ENCODE assay signal across 25 cellular contexts in genomic region chr7:84452618-84453017, GRCh38.
"Had no signal": no experiment of that assay in that cellular context is flagged by ENCODE, and none has a peak within 500 bp of the region (broad histone marks: within the 10 kb centered on the region; RNA-seq: fewer than 3 reads in every experiment).

No MANE protein-coding gene starts in this region.

- ATAC-seq: foreskin keratinocyte; gastroesophageal sphincter; heart left ventricle; left cardiac atrium; lower lobe of right lung; mucosa of descending colon; natural killer cell treated with Interleukin-12 subunit alpha and Interleukin-12 subunit beta and Interleukin-15 and Interleukin-18, amount 100 ng/mL, for 72 hours; pancreas; sciatic nerve; stimulated activated memory B cell treated with anti-CD40 and anti-IgM and Interleukin-4, amounts not matched to agents 10 μg/mL and 1 μg/mL and 100 μg/mL, for 72 hours; stimulated activated naive CD8-positive, alpha-beta T cell treated with anti-CD3 and anti-CD28 coated beads, Interleukin-15, Interleukin-2, amounts not matched to agents 100 U/mL and 50 U/mL, for 24 hours had no signal

- H3K4me2 ChIP-seq: hepatocyte had no signal

- DNase-seq: colonic mucosa; effector CD8-positive, alpha-beta T cell; endodermal cell; foreskin keratinocyte; heart left ventricle; kidney; left cardiac atrium; left ventricle myocardium inferior; lower lobe of right lung; mucosa of descending colon; naive B cell; pancreas; stimulated activated CD4-positive, alpha-beta T cell treated with anti-CD3 and anti-CD28 coated beads, Interleukin-4, amount 100 ng/mL, for 4 hours; stimulated activated naive CD8-positive, alpha-beta T cell treated with anti-CD3 and anti-CD28 coated beads, Interleukin-15, Interleukin-2, amounts not matched to agents 100 U/mL and 50 U/mL, for 24 hours; substantia nigra; testis; tibial artery had no signal

- H3K9me3 ChIP-seq: colonic mucosa, gastroesophageal sphincter, lower lobe of right lung, mucosa of descending colon, neutrophil, pancreas, testis, tibial artery, upper lobe of left lung had no signal

- H3K4me3 ChIP-seq: colonic mucosa, esophagus muscularis mucosa, gastroesophageal sphincter, heart left ventricle, hepatocyte, left ventricle myocardium inferior, lower lobe of right lung, mucosa of descending colon, pancreas, testis, tibial artery, upper lobe of left lung had no signal

- H2AFZ ChIP-seq: hepatocyte had no signal

- H3K27me3 ChIP-seq: colonic mucosa, esophagus muscularis mucosa, foreskin keratinocyte, gastroesophageal sphincter, heart left ventricle, hepatocyte, neutrophil, pancreas, testis, tibial artery, upper lobe of left lung had no signal

- H3K79me2 ChIP-seq: hepatocyte had no signal

- H3K27ac ChIP-seq: colonic mucosa, esophagus muscularis mucosa, foreskin keratinocyte, gastroesophageal sphincter, heart left ventricle, hepatocyte, left ventricle myocardium inferior, lower lobe of right lung, neutrophil, pancreas, testis, tibial artery, upper lobe of left lung had no signal

- H3K36me3 ChIP-seq: colonic mucosa, esophagus muscularis mucosa, gastroesophageal sphincter, heart left ventricle, left ventricle myocardium inferior, lower lobe of right lung, neutrophil, pancreas, tibial artery, upper lobe of left lung had no signal

- H3K4me1 ChIP-seq: colonic mucosa, foreskin keratinocyte, heart left ventricle, left ventricle myocardium inferior, lower lobe of right lung, testis, tibial artery, upper lobe of left lung had no signal
